In genomic region chr10:33127622-33128021, GRCh38 we compare ENCODE assay signal across 20 cellular contexts.
A peak's percentile ranks its signal among the peaks of the same experiment; 100 is the strongest.
DNase-seq lines count a peak whose midpoint lies in the region; ATAC-seq lines count a peak whose summit lies in the region.
"Had no signal": no experiment of that assay in that cellular context is flagged by ENCODE, and none has a peak within 500 bp of the region (broad histone marks: within the 10 kb centered on the region; RNA-seq: fewer than 3 reads in every experiment).

No MANE protein-coding gene starts in this region.

- ATAC-seq in CD4-positive, CD25-positive, alpha-beta regulatory T cell (ENCODE audit: low read depth in 2 of 2): no peak
- ATAC-seq in naive thymus-derived CD8-positive, alpha-beta T cell: no peak
- ATAC-seq: body of pancreas, left colon had no signal

- no peak overlapping the region for H4K5ac ChIP-seq in mesendoderm (ENCODE audit: low read length)

- no peak overlapping the region for H4K8ac ChIP-seq in mesendoderm (ENCODE audit: low read depth, low read length)

- no peaks in the 10 kb centered on the region for H3K79me2 ChIP-seq in mesendoderm (ENCODE audit: control insufficient read depth, insufficient read depth, low read length)

- H3K56ac ChIP-seq in mesendoderm (ENCODE audit: low read length): no peak overlapping the region

- H3K27me3 ChIP-seq in CD4-positive, CD25-positive, alpha-beta regulatory T cell (ENCODE audit: control insufficient read depth, insufficient read depth, low read length): no peaks in the 10 kb centered on the region
- no peaks in the 10 kb centered on the region for H3K27me3 ChIP-seq in CD4-positive, alpha-beta memory T cell (ENCODE audit: insufficient read depth, low read length)
- no peaks in the 10 kb centered on the region for H3K27me3 ChIP-seq in mesendoderm (ENCODE audit: insufficient read depth, low read length, poor library complexity)
- H3K27me3 ChIP-seq: body of pancreas, tibial artery had no signal

- H3K4ac ChIP-seq in mesendoderm (ENCODE audit: low read depth, low read length): no peak overlapping the region

- no peaks in the 10 kb centered on the region for H3K9me3 ChIP-seq in CD4-positive, CD25-positive, alpha-beta regulatory T cell (ENCODE audit: control insufficient read depth in 2 of 2, low read length in 2 of 2)
- H3K9me3 ChIP-seq in CD4-positive, alpha-beta memory T cell (ENCODE audit: control insufficient read depth in 1 of 2, low read length in 2 of 2): no peaks in the 10 kb centered on the region
- H3K9me3 ChIP-seq: body of pancreas, tibial artery had no signal

- H3K4me1 ChIP-seq in CD4-positive, CD25-positive, alpha-beta regulatory T cell (ENCODE audit: control insufficient read depth, insufficient read depth, low read length, poor library complexity, severe bottlenecking): peaks cover 94% of the 10 kb centered on the region
- peaks cover 93% of the 10 kb centered on the region for H3K4me1 ChIP-seq in CD4-positive, alpha-beta memory T cell (ENCODE audit: insufficient read depth, low read length)
- H3K4me1 ChIP-seq in mesendoderm (ENCODE audit: control insufficient read depth, low read depth, low read length): no peaks in the 10 kb centered on the region

- peak overlapping the region; percentile 96 to 99 (median 99) for H3K27ac Mint-ChIP-seq in CD4-positive, CD25-positive, alpha-beta regulatory T cell
- H3K27ac Mint-ChIP-seq in CD4-positive, alpha-beta memory T cell: peak overlapping the region; percentile 91 to 98 (median 97)
- peak overlapping the region; percentile 87 for H3K27ac Mint-ChIP-seq in activated CD4-positive, alpha-beta memory T cell treated with anti-CD3 and anti-CD28 coated beads for 36 hours
- H3K27ac Mint-ChIP-seq in naive thymus-derived CD8-positive, alpha-beta T cell: peak overlapping the region; percentile 24 to 97 (median 91)

- H3K9me3 Mint-ChIP-seq in CD4-positive, CD25-positive, alpha-beta regulatory T cell: peaks cover 0 to 2% (median 0%) of the 10 kb centered on the region in 7 donors
- peaks cover 0 to 1% (median 0%) of the 10 kb centered on the region in 8 donors for H3K9me3 Mint-ChIP-seq in CD4-positive, alpha-beta memory T cell
- peaks cover 5% of the 10 kb centered on the region for H3K9me3 Mint-ChIP-seq in activated CD4-positive, alpha-beta memory T cell treated with anti-CD3 and anti-CD28 coated beads for 36 hours
- H3K9me3 Mint-ChIP-seq in naive thymus-derived CD8-positive, alpha-beta T cell: no peaks in the 10 kb centered on the region
- H3K9me3 Mint-ChIP-seq: activated T-helper 1 cell treated with anti-CD3 and anti-CD28 coated beads, Interleukin-12 subunit alpha, Interleukin-12 subunit beta, Interleukin-2, Interleukin-4 antibody, amounts not matched to agents 30 ng/mL and 10 ng/mL and 1 ng/mL, durations not matched to agents 14 hours and 24 hours and 36 hours; naive B cell; stimulated activated naive CD8-positive, alpha-beta T cell treated with anti-CD3 and anti-CD28 coated beads, Interleukin-15, amount 100 ng/mL, for 72 hours had no signal

- H3K4me3 ChIP-seq in CD4-positive, CD25-positive, alpha-beta regulatory T cell (ENCODE audit: low read depth, low read length): no peak overlapping the region
- H3K4me3 ChIP-seq in CD4-positive, alpha-beta memory T cell (ENCODE audit: low read length in 2 of 2): no peak overlapping the region
- no peak overlapping the region for H3K4me3 ChIP-seq in mesendoderm (ENCODE audit: low read length)
- H3K4me3 ChIP-seq: body of pancreas, tibial artery had no signal

- no peaks in the 10 kb centered on the region for H3K79me1 ChIP-seq in mesendoderm (ENCODE audit: low read length)

- DNase-seq in CD4-positive, CD25-positive, alpha-beta regulatory T cell: no peak
- no peak for DNase-seq in CD4-positive, alpha-beta memory T cell
- no peak for DNase-seq in activated CD4-positive, alpha-beta memory T cell treated with anti-CD3 and anti-CD28 coated beads for 36 hours
- DNase-seq in naive thymus-derived CD8-positive, alpha-beta T cell: no peak
- DNase-seq in SKM-1 (lab: John Stamatoyannopoulos, UW; ENCODE audit: unreplicated experiment) (no peak), mesendoderm (no peak), islet precursor cell (no peak)
- DNase-seq: body of pancreas; GF-D8; head of caudate nucleus; left colon; naive B cell; NCI-H2081; NCI-H446; NCI-H82; SHP77; stimulated activated CD4-positive, alpha-beta T cell treated with anti-CD3 and anti-CD28 coated beads, Interleukin-12 subunit alpha, Interleukin-12 subunit beta, amount 100 ng/mL, for 4 hours; stimulated activated naive CD8-positive, alpha-beta T cell treated with anti-CD3 and anti-CD28 coated beads, Interleukin-15, amount 100 ng/mL, for 72 hours; tibial artery had no signal

- H3K9ac ChIP-seq in mesendoderm (ENCODE audit: low read length): no peak overlapping the region

- H2BK120ac ChIP-seq in mesendoderm (ENCODE audit: low read depth, low read length): no peak overlapping the region

- H3K18ac ChIP-seq in mesendoderm (ENCODE audit: low read length): no peak overlapping the region

- POLR2A ChIA-PET in CD4-positive, alpha-beta memory T cell (lab: Charles Lee; ENCODE audit: partially characterized antibody): interaction anchor here (0.7 to 51.2 kb wide), 10 partner anchors 9 to 173 kb away, joined by 3 to 2213 read pairs (median 8); no protein-coding TSS in a partner anchor
- POLR2A ChIA-PET in activated CD4-positive, alpha-beta memory T cell treated with anti-CD3 and anti-CD28 coated beads for 36 hours (lab: Charles Lee): interaction anchor here (0.8 to 2.1 kb wide), 5 partner anchors 11 to 118 kb away, joined by 3 to 14 read pairs (median 4); no protein-coding TSS in a partner anchor
- POLR2A ChIA-PET in naive thymus-derived CD8-positive, alpha-beta T cell (lab: Charles Lee): interaction anchor here (2.2 to 3.6 kb wide), 2 partner anchors 9 to 11 kb away, joined by 12 to 51 read pairs; no protein-coding TSS in a partner anchor

- WGBS in mesendoderm (ENCODE audit: extremely low coverage, insufficient coverage, low lambda C conversion rate): no CpG with 5 or more reads among the region's 9 CpGs

- H3K27ac ChIP-seq in CD4-positive, CD25-positive, alpha-beta regulatory T cell (ENCODE audit: insufficient read depth, low read length, poor library complexity, severe bottlenecking): peak overlapping the region; percentile 89
- H3K27ac ChIP-seq in CD4-positive, alpha-beta memory T cell (ENCODE audit: low read depth, low read length): peak overlapping the region; percentile 72
- no peak overlapping the region for H3K27ac ChIP-seq in mesendoderm (ENCODE audit: low read depth, low read length)
- H3K27ac ChIP-seq: body of pancreas, tibial artery had no signal

- CTCF ChIA-PET in CD4-positive, alpha-beta memory T cell (lab: Charles Lee; ENCODE audit: partially characterized antibody): interaction anchor here (0.8 to 18.9 kb wide), 8 partner anchors 14 to 121 kb away, joined by 3 to 346 read pairs (median 6); no protein-coding TSS in a partner anchor
- CTCF ChIA-PET in activated CD4-positive, alpha-beta memory T cell treated with anti-CD3 and anti-CD28 coated beads for 36 hours (lab: Charles Lee): interaction anchor here (0.6 to 1.7 kb wide), 4 partner anchors 23 to 168 kb away, joined by 3 to 7 read pairs (median 4); no protein-coding TSS in a partner anchor

- intact Hi-C loops in CD4-positive, alpha-beta memory T cell (cut with micrococcal nuclease): no loop called here
- intact Hi-C loops in activated CD4-positive, alpha-beta memory T cell treated with anti-CD3 and anti-CD28 coated beads for 36 hours (cut with micrococcal nuclease): no loop called here

- no peak overlapping the region for H2BK15ac ChIP-seq in mesendoderm (replicated peaks; ENCODE audit: low read depth)

- no peak overlapping the region for H2BK5ac ChIP-seq in mesendoderm (ENCODE audit: low read length)

- no peak overlapping the region for H2AK5ac ChIP-seq in mesendoderm (ENCODE audit: low read length)

- no peak overlapping the region for H3K23ac ChIP-seq in mesendoderm (ENCODE audit: low read length)

- H3K36me3 ChIP-seq in CD4-positive, CD25-positive, alpha-beta regulatory T cell (ENCODE audit: control insufficient read depth, insufficient read depth, low read length): no peaks in the 10 kb centered on the region
- no peaks in the 10 kb centered on the region for H3K36me3 ChIP-seq in CD4-positive, alpha-beta memory T cell (ENCODE audit: insufficient read depth, low read length)
- H3K36me3 ChIP-seq in mesendoderm (ENCODE audit: control insufficient read depth, insufficient read depth, low read length): no peaks in the 10 kb centered on the region
- H3K36me3 ChIP-seq: tibial artery had no signal

- peak overlapping the region in 3 of 4 donors; percentile 35 to 60 (median 54) for H3K4me3 Mint-ChIP-seq in CD4-positive, CD25-positive, alpha-beta regulatory T cell
- H3K4me3 Mint-ChIP-seq in CD4-positive, alpha-beta memory T cell: peak overlapping the region in 5 of 8 donors; percentile 27 to 81 (median 47)
- no peak overlapping the region for H3K4me3 Mint-ChIP-seq in activated CD4-positive, alpha-beta memory T cell treated with anti-CD3 and anti-CD28 coated beads for 36 hours
- peak overlapping the region in 1 of 10 donors; percentile 80 for H3K4me3 Mint-ChIP-seq in naive thymus-derived CD8-positive, alpha-beta T cell
- H3K4me3 Mint-ChIP-seq: activated T-helper 1 cell treated with anti-CD3 and anti-CD28 coated beads, Interleukin-12 subunit alpha, Interleukin-12 subunit beta, Interleukin-2, Interleukin-4 antibody, amounts not matched to agents 30 ng/mL and 10 ng/mL and 1 ng/mL, durations not matched to agents 14 hours and 24 hours and 36 hours; naive B cell; stimulated activated naive CD8-positive, alpha-beta T cell treated with anti-CD3 and anti-CD28 coated beads, Interleukin-15, amount 100 ng/mL, for 72 hours had no signal

- H3K4me2 ChIP-seq in mesendoderm (ENCODE audit: low read length): no peak overlapping the region

- peaks cover 22 to 92% (median 69%) of the 10 kb centered on the region in 4 donors for H3K4me1 Mint-ChIP-seq in CD4-positive, CD25-positive, alpha-beta regulatory T cell
- H3K4me1 Mint-ChIP-seq in CD4-positive, alpha-beta memory T cell: peaks cover 60 to 98% (median 81%) of the 10 kb centered on the region in 4 donors
- peaks cover 77% of the 10 kb centered on the region for H3K4me1 Mint-ChIP-seq in activated CD4-positive, alpha-beta memory T cell treated with anti-CD3 and anti-CD28 coated beads for 36 hours (ENCODE audit: low read depth)
- peaks cover 18 to 70% (median 53%) of the 10 kb centered on the region in 4 donors for H3K4me1 Mint-ChIP-seq in naive thymus-derived CD8-positive, alpha-beta T cell

- no peaks in the 10 kb centered on the region for H3K36me3 Mint-ChIP-seq in CD4-positive, CD25-positive, alpha-beta regulatory T cell
- H3K36me3 Mint-ChIP-seq in CD4-positive, alpha-beta memory T cell: peaks cover 0 to 1% of the 10 kb centered on the region in 2 donors
- peaks cover 9% of the 10 kb centered on the region for H3K36me3 Mint-ChIP-seq in activated CD4-positive, alpha-beta memory T cell treated with anti-CD3 and anti-CD28 coated beads for 36 hours
- H3K36me3 Mint-ChIP-seq in naive thymus-derived CD8-positive, alpha-beta T cell: no peaks in the 10 kb centered on the region
- H3K36me3 Mint-ChIP-seq: naive B cell had no signal

- no peaks in the 10 kb centered on the region for H3K27me3 Mint-ChIP-seq in CD4-positive, CD25-positive, alpha-beta regulatory T cell
- no peaks in the 10 kb centered on the region for H3K27me3 Mint-ChIP-seq in CD4-positive, alpha-beta memory T cell
- no peaks in the 10 kb centered on the region for H3K27me3 Mint-ChIP-seq in activated CD4-positive, alpha-beta memory T cell treated with anti-CD3 and anti-CD28 coated beads for 36 hours
- no peaks in the 10 kb centered on the region for H3K27me3 Mint-ChIP-seq in naive thymus-derived CD8-positive, alpha-beta T cell
- H3K27me3 Mint-ChIP-seq: naive B cell; stimulated activated naive CD8-positive, alpha-beta T cell treated with anti-CD3 and anti-CD28 coated beads, Interleukin-15, amount 100 ng/mL, for 72 hours had no signal
